In genomic region chr1:116087628-116088027, GRCh38 we compare ENCODE assay signal across 26 cellular contexts. TPM values are rescaled to one million over a fixed set of nuclear protein-coding genes. Genes with fewer than 3 reads are reported as not detected.
"Had no signal": no experiment of that assay in that cellular context is flagged by ENCODE, and none has a peak within 500 bp of the region (broad histone marks: within the 10 kb centered on the region; RNA-seq: fewer than 3 reads in every experiment).

No MANE protein-coding gene starts in this region.

- H3K36me3 ChIP-seq: esophagus muscularis mucosa, gastrocnemius medialis, lower lobe of right lung had no signal

- H3K4me3 ChIP-seq: coronary artery, dorsolateral prefrontal cortex, esophagus muscularis mucosa, gastrocnemius medialis, heart right ventricle, left lung, lower lobe of right lung, mucosa of descending colon had no signal

- ATAC-seq: gastrocnemius medialis; heart right ventricle; left cardiac atrium; left lung; left ventricle myocardium superior; lower lobe of right lung; mucosa of descending colon; naive thymus-derived CD8-positive, alpha-beta T cell had no signal

- FAIRE-seq: colon, endothelial cell of umbilical vein had no signal

- H3K4me1 ChIP-seq: esophagus muscularis mucosa, gastrocnemius medialis, heart right ventricle, left lung, lower lobe of right lung had no signal

- DNase-seq: dermis blood vessel endothelial cell; dorsolateral prefrontal cortex; effector CD4-positive, alpha-beta T cell; effector memory CD4-positive, alpha-beta T cell; foreskin melanocyte; gastrocnemius medialis; glutamatergic neuron; head of caudate nucleus; heart right ventricle; hippocampal formation; immature natural killer cell; islet precursor cell; left cardiac atrium; left lung; left ventricle myocardium superior; lower lobe of right lung; mesenchymal stem cell; mucosa of descending colon; naive B cell; naive thymus-derived CD8-positive, alpha-beta T cell had no signal

- H3K27me3 ChIP-seq: dorsolateral prefrontal cortex, esophagus muscularis mucosa, gastrocnemius medialis, heart right ventricle, left lung had no signal

- H3K27ac ChIP-seq: coronary artery, dorsolateral prefrontal cortex, esophagus muscularis mucosa, gastrocnemius medialis, heart right ventricle, left lung, lower lobe of right lung had no signal

RNA-seq across cellular contexts. Expression of gene MAB21L3, which starts 23.6 kb away (rescaled TPM):
- total RNA-seq: endothelial cell of umbilical vein; glomerular endothelial cell; left ventricle myocardium superior; lung microvascular endothelial cell; naive thymus-derived CD8-positive, alpha-beta T cell had no signal
- polyA plus RNA-seq: endothelial cell of umbilical vein; heart right ventricle; immature natural killer cell; naive thymus-derived CD8-positive, alpha-beta T cell had no signal
